Comparison of ENCODE assay signal across 11 cellular contexts in the genomic region with DNA sequence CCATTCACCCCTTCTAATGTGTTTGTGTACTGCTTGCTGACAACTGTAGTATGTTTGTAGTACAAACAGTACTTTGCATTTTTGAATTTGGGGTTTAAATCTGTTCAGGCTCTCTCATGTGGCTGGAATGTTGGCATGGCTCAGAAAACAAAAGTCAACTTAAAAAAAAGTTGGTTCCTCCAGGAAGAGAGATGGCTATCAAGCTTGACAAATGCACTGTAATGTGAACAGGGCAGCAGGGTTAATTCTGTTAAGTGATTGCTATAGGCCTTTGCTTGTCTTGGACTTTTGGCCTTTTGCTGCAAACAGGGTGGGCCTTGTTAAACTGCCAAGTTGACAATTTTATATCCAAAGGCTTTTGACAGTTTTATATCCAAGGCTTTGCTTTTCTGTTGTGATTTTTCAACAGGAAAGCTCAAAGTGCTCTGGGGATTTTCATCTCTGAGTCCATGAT.
DNase-seq lines count a peak whose midpoint lies in the region; ATAC-seq and TF ChIP-seq lines count a peak whose summit lies in the region.
"Had no signal": no experiment of that assay in that cellular context is flagged by ENCODE, and none has a peak within 500 bp of the region (broad histone marks: within the 10 kb centered on the region; RNA-seq: fewer than 3 reads in every experiment).

No MANE protein-coding gene starts in this region.

- DNase-seq in Right ventricle myocardium inferior (ENCODE audit: missing footprints) (no peak), cardiac septum (ENCODE audit: low spot score) (no peak), fibroblast of mammary gland (ENCODE audit: low read depth) (peak; percentile 39), T-cell (no peak), head of caudate nucleus (no peak)
- DNase-seq in activated naive CD4-positive, alpha-beta T cell treated with anti-CD3 and anti-CD28 coated beads, Interleukin-2, amount 50 U/mL, for 72 hours (ENCODE audit: low spot score in 2 of 2) = no peak
- DNase-seq: activated gamma-delta T cell had no signal

- H3K36me3 Mint-ChIP-seq in T-cell = peaks cover 32% of the 10 kb centered on the region
- H3K36me3 Mint-ChIP-seq in activated naive CD4-positive, alpha-beta T cell treated with anti-CD3 and anti-CD28 coated beads, Interleukin-2, amount 50 U/mL, for 72 hours = no peaks in the 10 kb centered on the region
- H3K36me3 Mint-ChIP-seq: WTC11 had no signal

- no peak overlapping the region for H3K9ac ChIP-seq in mucosa of rectum (ENCODE audit: low read depth in 1 of 2, low read length in 2 of 2)

- peaks cover 0 to 16% of the 10 kb centered on the region in 2 donors for H3K4me1 ChIP-seq in mucosa of rectum (ENCODE audit: control insufficient read depth in 2 of 2, insufficient read depth in 2 of 2, low read length in 2 of 2)

- H3K4me1 Mint-ChIP-seq in T-cell = peaks cover 12 to 21% (median 13%) of the 10 kb centered on the region in 3 donors

- peak; percentile 77 for ATAC-seq in Right ventricle myocardium inferior
- no peak for ATAC-seq in T-cell (replicated peaks in 1 of 4)
- ATAC-seq in HG03457 (IDR thresholded peaks at IDR 0.05; ENCODE audit: unreplicated experiment) = no peak
- ATAC-seq in activated naive CD4-positive, alpha-beta T cell treated with anti-CD3 and anti-CD28 coated beads, Interleukin-2, amount 50 U/mL, for 72 hours = no peak
- ATAC-seq: esophagus mucosa, WTC11 had no signal

- no peaks in the 10 kb centered on the region for H3K9me3 ChIP-seq in mucosa of rectum (ENCODE audit: control insufficient read depth in 2 of 2, low read length in 2 of 2)

- intact Hi-C loops in Right ventricle myocardium inferior (cut with DNase I) = no loop called here
- intact Hi-C loops in cardiac septum (cut with DNase I) = no loop called here
- intact Hi-C loops in head of caudate nucleus (cut with DNase I) = no loop called here

- no peak for TF ChIP-seq CTCF in fibroblast of mammary gland (conservative IDR thresholded peaks at IDR 0.05; ENCODE audit: control insufficient read depth, insufficient read depth, low read depth, low read length)

- POLR2A ChIA-PET in T-cell (lab: Charles Lee) = interaction anchor here in 1 of 2 donors (0.9 kb wide), 1 partner anchor 19 kb away, joined by 3 read pairs; no protein-coding TSS in a partner anchor

- H3K4me3 ChIP-seq in fibroblast of mammary gland (ENCODE audit: control insufficient read depth, low read depth, low read length) (no peak overlapping the region), mucosa of rectum (ENCODE audit: low read length in 2 of 2) (peak overlapping the region in 1 of 2 donors; percentile 19)

- H3K36me3 ChIP-seq in mucosa of rectum (ENCODE audit: control insufficient read depth in 2 of 2, insufficient read depth in 2 of 2, low read length in 2 of 2) = no peaks in the 10 kb centered on the region

- peak overlapping the region; percentile 35 to 70 for H3K27ac ChIP-seq in mucosa of rectum (ENCODE audit: low read depth in 2 of 2, low read length in 2 of 2)

- no peaks in the 10 kb centered on the region for H3K27me3 Mint-ChIP-seq in T-cell

- no peak overlapping the region for H3K27ac Mint-ChIP-seq in T-cell
- H3K27ac Mint-ChIP-seq in activated naive CD4-positive, alpha-beta T cell treated with anti-CD3 and anti-CD28 coated beads, Interleukin-2, amount 50 U/mL, for 72 hours = no peak overlapping the region
- H3K27ac Mint-ChIP-seq: WTC11 had no signal

- H3K9me3 Mint-ChIP-seq in T-cell = peaks cover 0 to 3% (median 0%) of the 10 kb centered on the region in 3 donors
- no peaks in the 10 kb centered on the region for H3K9me3 Mint-ChIP-seq in activated naive CD4-positive, alpha-beta T cell treated with anti-CD3 and anti-CD28 coated beads, Interleukin-2, amount 50 U/mL, for 72 hours
- H3K9me3 Mint-ChIP-seq: WTC11 had no signal

- CTCF ChIA-PET in T-cell (lab: Charles Lee) = interaction anchor here (0.6 to 1.0 kb wide), 2 partner anchors 77 to 643 kb away, joined by 3 to 4 read pairs; no protein-coding TSS in a partner anchor

- H3K4me3 Mint-ChIP-seq in T-cell = no peak overlapping the region
- H3K4me3 Mint-ChIP-seq: WTC11 had no signal

- H3K27me3 ChIP-seq in mucosa of rectum (ENCODE audit: control insufficient read depth in 2 of 2, insufficient read depth in 2 of 2, low read length in 2 of 2) = no peaks in the 10 kb centered on the region
